In genomic region chr3:55523471-55523870, GRCh38 we compare ENCODE assay signal across 21 cellular contexts. TPM values are rescaled to one million over a fixed set of nuclear protein-coding genes. Genes with fewer than 3 reads are reported as not detected.
DNase-seq lines count a peak whose midpoint lies in the region; FAIRE-seq and TF ChIP-seq lines count a peak whose summit lies in the region.
"Had no signal": no experiment of that assay in that cellular context is flagged by ENCODE, and none has a peak within 500 bp of the region (broad histone marks: within the 10 kb centered on the region; RNA-seq: fewer than 3 reads in every experiment).

No MANE protein-coding gene starts in this region.

- FAIRE-seq in RCC 7860 (lab: Jason Lieb, UNC) (no peak), keratinocyte (lab: Jason Lieb, UNC) (peak; percentile 39)
- FAIRE-seq: GM12892, GM18507, HepG2 had no signal

- no peak overlapping the region for H3K27ac ChIP-seq in BLaER1 treated with 17β-estradiol and CSF1 and Interleukin-3, amounts not matched to agents 10 nM and 100 nM
- no peak overlapping the region for H3K27ac ChIP-seq in keratinocyte (ENCODE audit: control insufficient read depth, insufficient read depth, low read length)

- H3K27ac Mint-ChIP-seq in activated CD4-positive, alpha-beta memory T cell treated with anti-CD3 and anti-CD28 coated beads for 36 hours: no peak overlapping the region
- H3K27ac Mint-ChIP-seq: CD4-positive, CD25-positive, alpha-beta regulatory T cell; GM23338; HFFc6 had no signal

- peaks cover 4% of the 10 kb centered on the region for H3K27me3 Mint-ChIP-seq in activated CD4-positive, alpha-beta memory T cell treated with anti-CD3 and anti-CD28 coated beads for 36 hours
- H3K27me3 Mint-ChIP-seq: CD4-positive, CD25-positive, alpha-beta regulatory T cell had no signal

- no peak for TF ChIP-seq CTCF in keratinocyte (optimal IDR thresholded peaks at IDR 0.05 in 1 of 3, IDR thresholded peaks at IDR 0.05 in 1 of 3, conservative IDR thresholded peaks at IDR 0.05 in 1 of 3; ENCODE audit: extremely low read depth in 1 of 3, insufficient read depth in 2 of 3, low read length in 3 of 3)

- H3K9me3 Mint-ChIP-seq in activated CD4-positive, alpha-beta memory T cell treated with anti-CD3 and anti-CD28 coated beads for 36 hours: no peaks in the 10 kb centered on the region
- H3K9me3 Mint-ChIP-seq: GM23338, HFFc6 had no signal

- no peak overlapping the region for H2AFZ ChIP-seq in keratinocyte (ENCODE audit: control insufficient read depth, low read length)
- H2AFZ ChIP-seq: GM23338 had no signal

- H3K9me3 ChIP-seq in BLaER1 treated with 17β-estradiol and CSF1 and Interleukin-3, amounts not matched to agents 10 nM and 100 nM (replicated peaks in 1 of 11): no peaks in the 10 kb centered on the region
- no peaks in the 10 kb centered on the region for H3K9me3 ChIP-seq in keratinocyte (ENCODE audit: control insufficient read depth, low read depth, low read length)
- H3K9me3 ChIP-seq: Caco-2 had no signal

- H3K9ac ChIP-seq in BLaER1 treated with 17β-estradiol and CSF1 and Interleukin-3, amounts not matched to agents 10 nM and 100 nM: no peak overlapping the region
- H3K9ac ChIP-seq in keratinocyte (ENCODE audit: control insufficient read depth, extremely low read depth, insufficient read depth, low read length): no peak overlapping the region

- no peaks in the 10 kb centered on the region for H3K27me3 ChIP-seq in BLaER1 treated with 17β-estradiol and CSF1 and Interleukin-3, amounts not matched to agents 10 nM and 100 nM
- H3K27me3 ChIP-seq in keratinocyte (ENCODE audit: control insufficient read depth, extremely low read depth, insufficient read depth, low read length): no peaks in the 10 kb centered on the region

- intact Hi-C loops in activated CD4-positive, alpha-beta memory T cell treated with anti-CD3 and anti-CD28 coated beads for 36 hours (cut with micrococcal nuclease): no loop called here

- H3K4me2 ChIP-seq in BLaER1 treated with 17β-estradiol and CSF1 and Interleukin-3, amounts not matched to agents 10 nM and 100 nM: peak overlapping the region in 7 of 11 experiments; percentile 59 to 82 (median 77); a peak in 10 of 22 replicates
- H3K4me2 ChIP-seq in keratinocyte (ENCODE audit: control insufficient read depth, extremely low read depth, insufficient read depth, low read depth, low read length): no peak overlapping the region

- H4K20me1 ChIP-seq in BLaER1 treated with 17β-estradiol and CSF1 and Interleukin-3, amounts not matched to agents 10 nM and 100 nM: no peaks in the 10 kb centered on the region; a peak in 1 of 22 replicates
- no peaks in the 10 kb centered on the region for H4K20me1 ChIP-seq in keratinocyte (ENCODE audit: control insufficient read depth, extremely low read depth, insufficient read depth, low read length)

- H3K4me1 ChIP-seq in BLaER1 treated with 17β-estradiol and CSF1 and Interleukin-3, amounts not matched to agents 10 nM and 100 nM: peaks cover 18 to 42% (median 35%) of the 10 kb centered on the region in 10 experiments
- H3K4me1 ChIP-seq in keratinocyte (ENCODE audit: control insufficient read depth, extremely low read depth, insufficient read depth, low read length): peaks cover 42% of the 10 kb centered on the region

- no peaks in the 10 kb centered on the region for H3K79me2 ChIP-seq in keratinocyte (ENCODE audit: control insufficient read depth, insufficient read depth, low read length)

- dilution Hi-C loops in keratinocyte (cut with MboI; ENCODE audit: extremely low pct_ligation_motif_present, low sequenced_read_pairs): no loop called here

- H3K9me1 ChIP-seq in keratinocyte (ENCODE audit: control insufficient read depth, extremely low read depth, insufficient read depth, low read length): no peaks in the 10 kb centered on the region

- POLR2A ChIA-PET in activated CD4-positive, alpha-beta memory T cell treated with anti-CD3 and anti-CD28 coated beads for 36 hours (lab: Charles Lee): no interaction called here

- no peak overlapping the region for H3K4me3 Mint-ChIP-seq in activated CD4-positive, alpha-beta memory T cell treated with anti-CD3 and anti-CD28 coated beads for 36 hours
- H3K4me3 Mint-ChIP-seq: CD4-positive, CD25-positive, alpha-beta regulatory T cell; GM23338; HFFc6 had no signal

- H3K36me3 ChIP-seq in BLaER1 treated with 17β-estradiol and CSF1 and Interleukin-3, amounts not matched to agents 10 nM and 100 nM: no peaks in the 10 kb centered on the region
- no peaks in the 10 kb centered on the region for H3K36me3 ChIP-seq in keratinocyte (ENCODE audit: control insufficient read depth in 2 of 2, extremely low read depth in 1 of 2, insufficient read depth in 2 of 2, low read length in 2 of 2)

- DNase-seq in RCC 7860 (ENCODE audit: low spot score) (peak; percentile 13), keratinocyte (ENCODE audit: low read depth, low spot score) (no peak), renal cortical epithelial cell (ENCODE audit: low read depth) (peak; percentile 48), anterior cingulate cortex (lab: John Stamatoyannopoulos, UW) (no peak), SHP77 (lab: John Stamatoyannopoulos, UW) (no peak)
- DNase-seq in activated T-cell treated with anti-CD3 and anti-CD28 coated beads, Interleukin-2, amount 50 U/mL, for 1 hour: no peak
- no peak for DNase-seq in activated CD4-positive, alpha-beta memory T cell treated with anti-CD3 and anti-CD28 coated beads for 36 hours
- DNase-seq: 8988T; C1 segment of cervical spinal cord; Caco-2; CD4-positive, CD25-positive, alpha-beta regulatory T cell; DMS153; DMS79; GDM1; H7; HFFc6 had no signal

- H3K4me1 Mint-ChIP-seq in activated CD4-positive, alpha-beta memory T cell treated with anti-CD3 and anti-CD28 coated beads for 36 hours (ENCODE audit: low read depth): no peaks in the 10 kb centered on the region
- H3K4me1 Mint-ChIP-seq: CD4-positive, CD25-positive, alpha-beta regulatory T cell had no signal

- H3K4me3 ChIP-seq in BLaER1 treated with 17β-estradiol and CSF1 and Interleukin-3, amounts not matched to agents 10 nM and 100 nM: no peak overlapping the region
- H3K4me3 ChIP-seq in keratinocyte (ENCODE audit: control insufficient read depth in 2 of 3, extremely low read depth in 1 of 3, insufficient read depth in 2 of 3, low read depth in 1 of 3, low read length in 3 of 3): no peak overlapping the region
- H3K4me3 ChIP-seq: GM23338 had no signal

- H3K36me3 Mint-ChIP-seq in activated CD4-positive, alpha-beta memory T cell treated with anti-CD3 and anti-CD28 coated beads for 36 hours: no peaks in the 10 kb centered on the region
- H3K36me3 Mint-ChIP-seq: CD4-positive, CD25-positive, alpha-beta regulatory T cell had no signal

- CTCF ChIA-PET in activated CD4-positive, alpha-beta memory T cell treated with anti-CD3 and anti-CD28 coated beads for 36 hours (lab: Charles Lee): no interaction called here

RNA-seq across cellular contexts. Expression of gene WNT5A, which starts 36.4 kb away (rescaled TPM):
- polyA plus RNA-seq in keratinocyte: 7.1 to 18.7 TPM (median 9.4 TPM) in 3 replicates
- polyA plus RNA-seq in keratinocyte (2011; ENCODE audit: low read depth): 4.0 TPM
- polyA plus RNA-seq in keratinocyte (2011; cell fraction: cytosol; rRNA removed): 3.9 and 4.5 TPM in 2 replicates
- polyA plus RNA-seq in keratinocyte (2011; cell fraction: nucleus; rRNA removed): 16.4 and 17.6 TPM in 2 replicates
- polyA plus RNA-seq in keratinocyte (2012; ENCODE audit: low replicate concordance): 4.5 and 16.4 TPM in 2 replicates
- 14.8 to 31.6 TPM (median 18.3 TPM) in 3 replicates for polyA minus RNA-seq in keratinocyte
- 22.4 TPM for polyA minus RNA-seq in keratinocyte (2011; cell fraction: cytosol; rRNA and poly(A)+ RNA removed)
- 45.5 TPM in 2 replicates for polyA minus RNA-seq in keratinocyte (2011; cell fraction: nucleus; rRNA and poly(A)+ RNA removed)
- total RNA-seq in renal cortical epithelial cell: 20.5 and 32.2 TPM in 2 replicates
- not detected for total RNA-seq in activated CD4-positive, alpha-beta memory T cell treated with anti-CD3 and anti-CD28 coated beads for 36 hours
- total RNA-seq: CD4-positive, CD25-positive, alpha-beta regulatory T cell; HepG2 had no signal
- polyA plus RNA-seq: CD4-positive, CD25-positive, alpha-beta regulatory T cell; HepG2 had no signal

Comparison
In these comparisons a context has a peak if more than half of its experiments do, and no peak if none do; other contexts are left out.
1. DNase-seq: peak in RCC 7860 (single experiment) and renal cortical epithelial cell (single experiment); none in keratinocyte (single experiment), anterior cingulate cortex (0 of 58), SHP77 (0 of 2), activated T-cell treated with anti-CD3 and anti-CD28 coated beads, Interleukin-2, amount 50 U/mL, for 1 hour (single experiment) and activated CD4-positive, alpha-beta memory T cell treated with anti-CD3 and anti-CD28 coated beads for 36 hours (single experiment).
2. RNA of gene WNT5A, which starts 36.4 kb away (total RNA-seq): 20.5 to 32.2 TPM in renal cortical epithelial cell; not detected in activated CD4-positive, alpha-beta memory T cell treated with anti-CD3 and anti-CD28 coated beads for 36 hours; every median in the first group is over 10 times any median in the second.